ENCODE assay signal across 10 cellular contexts in genomic region chr5:88203977-88204735, GRCh38.
DNase-seq lines count a peak whose midpoint lies in the region; ATAC-seq and FAIRE-seq lines count a peak whose summit lies in the region.
"Had no signal": no experiment of that assay in that cellular context is flagged by ENCODE, and none has a peak within 500 bp of the region (broad histone marks: within the 10 kb centered on the region; RNA-seq: fewer than 3 reads in every experiment).

No MANE protein-coding gene starts in this region.

- peaks cover 79% of the 10 kb centered on the region for H3K36me3 Mint-ChIP-seq in stimulated activated naive CD8-positive, alpha-beta T cell treated with anti-CD3 and anti-CD28 coated beads, Interleukin-15, Interleukin-2, amounts not matched to agents 100 ng/mL and 50 ng/mL, for 24 hours (ENCODE audit: low read depth)

- H3K4me1 Mint-ChIP-seq in stimulated activated naive CD8-positive, alpha-beta T cell treated with anti-CD3 and anti-CD28 coated beads, Interleukin-15, Interleukin-2, amounts not matched to agents 100 ng/mL and 50 ng/mL, for 24 hours (ENCODE audit: low read depth) = peaks cover 16% of the 10 kb centered on the region

- no peak for FAIRE-seq in RCC 7860 (lab: Jason Lieb, UNC)

- peak overlapping the region; percentile 60 for H3K27ac Mint-ChIP-seq in stimulated activated naive CD8-positive, alpha-beta T cell treated with anti-CD3 and anti-CD28 coated beads, Interleukin-15, Interleukin-2, amounts not matched to agents 100 ng/mL and 50 ng/mL, for 24 hours

- peak; percentile 17 for DNase-seq in activated T-cell treated with anti-CD3 and anti-CD28 coated beads for 24 hours (ENCODE audit: low read depth)
- no peak for DNase-seq in activated T-cell treated with anti-CD3 and anti-CD28 coated beads for 4 hours
- DNase-seq in activated CD4-positive, alpha-beta T cell treated with anti-CD3 and anti-CD28 coated beads for 4 hours = peak; percentile 2 to 27
- peak; percentile 8 for DNase-seq in hepatic stellate cell (ENCODE audit: low spot score)
- DNase-seq in aorta = no peak
- DNase-seq in NCI-H128 (lab: John Stamatoyannopoulos, UW; ENCODE audit: unreplicated experiment) = no peak
- no peak for DNase-seq in RCC 7860 (ENCODE audit: low spot score)
- DNase-seq: heart right ventricle, spleen had no signal

- H3K4me3 ChIP-seq in aorta (ENCODE audit: low read length in 2 of 2) = no peak overlapping the region
- H3K4me3 ChIP-seq: heart right ventricle, spleen had no signal

- H3K4me3 Mint-ChIP-seq in stimulated activated naive CD8-positive, alpha-beta T cell treated with anti-CD3 and anti-CD28 coated beads, Interleukin-15, Interleukin-2, amounts not matched to agents 100 ng/mL and 50 ng/mL, for 24 hours = peak overlapping the region; percentile 66

- no peaks in the 10 kb centered on the region for H3K9me3 ChIP-seq in aorta (ENCODE audit: control insufficient read depth, low read length)
- H3K9me3 ChIP-seq: heart right ventricle, spleen had no signal

- peaks cover 0 to 2% of the 10 kb centered on the region in 2 donors for H3K36me3 ChIP-seq in aorta (ENCODE audit: control insufficient read depth in 1 of 2, insufficient read depth in 2 of 2, low read length in 1 of 2)

- 73 to 78% methylated on average over 5 of the region's 5 CpGs for WGBS in aorta, 2 donors

- H3K9me3 Mint-ChIP-seq in stimulated activated naive CD8-positive, alpha-beta T cell treated with anti-CD3 and anti-CD28 coated beads, Interleukin-15, Interleukin-2, amounts not matched to agents 100 ng/mL and 50 ng/mL, for 24 hours = no peaks in the 10 kb centered on the region

- no peak for ATAC-seq in aorta (ENCODE audit: low FRiP score)
- ATAC-seq: heart right ventricle had no signal

- H3K27ac ChIP-seq in aorta (ENCODE audit: low read depth in 1 of 2, low read length in 2 of 2) = no peak overlapping the region
- H3K27ac ChIP-seq: heart right ventricle had no signal

- H3K27me3 ChIP-seq in aorta (ENCODE audit: control insufficient read depth in 1 of 2, insufficient read depth in 2 of 2, low read length in 1 of 2) = no peaks in the 10 kb centered on the region
- H3K27me3 ChIP-seq: heart right ventricle, spleen had no signal

- no peaks in the 10 kb centered on the region for H3K27me3 Mint-ChIP-seq in stimulated activated naive CD8-positive, alpha-beta T cell treated with anti-CD3 and anti-CD28 coated beads, Interleukin-15, Interleukin-2, amounts not matched to agents 100 ng/mL and 50 ng/mL, for 24 hours

- intact Hi-C loops in aorta (cut with DNase I) = no loop called here

- no peaks in the 10 kb centered on the region for H3K4me1 ChIP-seq in aorta (ENCODE audit: control insufficient read depth in 1 of 2, insufficient read depth in 2 of 2, low read length in 2 of 2)
- H3K4me1 ChIP-seq: heart right ventricle, spleen had no signal

Comparison
In these comparisons a context has a peak if more than half of its experiments do, and no peak if none do; other contexts are left out.
1. DNase-seq: peak in activated T-cell treated with anti-CD3 and anti-CD28 coated beads for 24 hours (single experiment), activated CD4-positive, alpha-beta T cell treated with anti-CD3 and anti-CD28 coated beads for 4 hours (2 of 2) and hepatic stellate cell (single experiment); none in activated T-cell treated with anti-CD3 and anti-CD28 coated beads for 4 hours (single experiment), aorta (0 of 2), NCI-H128 (single experiment) and RCC 7860 (single experiment).